Comparison of ENCODE assay signal across 8 cellular contexts in the genomic region with DNA sequence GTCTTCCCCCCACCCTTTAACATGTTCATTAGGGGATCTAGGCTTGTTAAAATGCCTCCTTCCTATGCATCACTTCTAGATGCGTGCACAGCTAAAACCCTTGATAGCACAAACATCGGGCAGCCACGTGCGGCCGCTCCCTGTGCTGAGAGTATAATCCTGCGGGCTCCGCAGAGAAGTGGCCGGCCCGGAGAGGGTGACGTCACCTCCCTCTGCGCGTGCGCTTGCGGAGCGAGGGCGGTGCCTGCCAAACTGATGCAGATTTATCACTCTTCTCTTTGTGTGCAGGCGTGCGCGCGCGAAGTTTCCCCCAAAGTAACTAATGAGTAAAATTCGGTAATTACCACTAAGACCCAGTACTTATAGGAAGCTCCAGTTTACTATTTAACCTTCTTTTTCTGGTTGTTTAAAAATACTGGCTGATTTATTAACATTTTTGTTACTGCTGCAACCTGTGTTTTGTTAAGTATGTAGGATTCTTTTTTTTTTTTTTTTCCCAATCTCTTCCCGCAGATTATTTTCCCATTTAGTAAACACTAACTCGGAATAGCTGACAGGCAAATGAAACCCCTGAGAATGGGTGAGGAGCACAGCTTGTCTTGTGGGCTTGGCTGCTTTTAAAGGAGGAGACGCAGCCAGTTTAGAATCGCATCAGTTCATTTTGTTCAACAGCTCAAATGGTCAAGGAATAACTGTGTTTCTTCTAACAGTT.
DNase-seq lines count a peak whose midpoint lies in the region; ATAC-seq, FAIRE-seq and TF ChIP-seq lines count a peak whose summit lies in the region.

No MANE protein-coding gene starts in this region.

- intact Hi-C loops in colonic mucosa (cut with DNase I) (loop anchor here (10.0 kb wide), 1 partner anchor 120 kb away; a partner anchor contains a TSS), HepG2 (cut with micrococcal nuclease; ENCODE audit: unreplicated experiment) (loop anchor here (1.0 to 2.0 kb wide), 3 partner anchors 52 to 124 kb away; no protein-coding TSS in a partner anchor)

- in situ Hi-C loops in HepG2 (cut with HindIII; ENCODE audit: extremely low pct_ligation_motif_present, low pct_unique_long_range_greater_than_20kb), result loop anchor here (10.0 kb wide), 1 partner anchor 120 kb away; a partner anchor contains a TSS

- no peaks in the 10 kb centered on the region for H3K36me3 ChIP-seq in colonic mucosa
- H3K36me3 ChIP-seq in HepG2 (replicated peaks in 1 of 2; ENCODE audit: control insufficient read depth in 1 of 2, insufficient read depth in 2 of 2, low read length in 2 of 2), result no peaks in the 10 kb centered on the region

- peaks cover 11% of the 10 kb centered on the region for H3K4me1 ChIP-seq in colonic mucosa
- peaks cover 64% of the 10 kb centered on the region for H3K4me1 ChIP-seq in HepG2 (ENCODE audit: insufficient read depth, low read length)

- no peaks in the 10 kb centered on the region for H3K27me3 ChIP-seq in colonic mucosa
- H3K27me3 ChIP-seq in HepG2 (ENCODE audit: control insufficient read depth in 1 of 2, insufficient read depth in 2 of 2, low read length in 2 of 2), result no peaks in the 10 kb centered on the region

- H3K9ac ChIP-seq in colonic mucosa (ENCODE audit: low read depth in 2 of 2, low read length in 2 of 2) (peak overlapping the region in 1 of 2 donors; percentile 21), HepG2 (ENCODE audit: insufficient read depth, low read depth, low read length) (peak overlapping the region; percentile 52)

- BruUV-seq in HepG2 (replicated peaks; lab: Mats Ljungman, UMichigan), result no TSS peak

- H3K9me3 ChIP-seq in colonic mucosa (no peaks in the 10 kb centered on the region), HepG2 (ENCODE audit: low read length) (no peaks in the 10 kb centered on the region)

- TF ChIP-seq CTCF in colonic mucosa (IDR thresholded peaks at IDR 0.05), result no peak
- TF ChIP-seq CTCF in HepG2 (CRISPR knock-in tag; IDR thresholded peaks at IDR 0.05), result no peak

- DNase-seq in Ammon's horn (ENCODE audit: low spot score) (peak; percentile 92), NCI-H2227 (lab: John Stamatoyannopoulos, UW; ENCODE audit: unreplicated experiment) (peak; percentile 95), colonic mucosa (peak; percentile 95), HepG2 (ENCODE audit: low spot score) (peak; percentile 78)
- DNase-seq in activated CD4-positive, alpha-beta T cell treated with anti-CD3 and anti-CD28 coated beads for 48 hours, result peak; percentile 87
- peak; percentile 70 for DNase-seq in stimulated activated CD4-positive, alpha-beta T cell treated with anti-CD3 and anti-CD28 coated beads, Interleukin-4, amount 100 ng/mL, for 4 hours

- H2AFZ ChIP-seq in HepG2 (ENCODE audit: low read length), result no peak overlapping the region

- ATAC-seq in GM19025 (IDR thresholded peaks at IDR 0.05; ENCODE audit: low read depth, unreplicated experiment), result peak; percentile 78
- ATAC-seq in HG03159 (IDR thresholded peaks at IDR 0.05; ENCODE audit: unreplicated experiment), result peak; percentile 90
- ATAC-seq in HepG2, result peak; percentile 97

- CTCF ChIA-PET in HepG2 (lab: Yijun Ruan, JAX; ENCODE audit: low intra/inter-chr PET ratio, low total read pairs), result no interaction called here

- 9% methylated on average over 26 of the region's 26 CpGs for WGBS in HepG2 (ENCODE audit: low lambda C conversion rate)

- H3K27ac ChIP-seq in colonic mucosa (no peak overlapping the region), HepG2 (ENCODE audit: extremely low read length, insufficient read depth, low read length) (no peak overlapping the region)

- POLR2A ChIA-PET in HepG2 (lab: Yijun Ruan, JAX), result interaction anchor here (1.1 kb wide), 1 partner anchor 122 kb away, joined by 3 read pairs; a partner anchor contains a TSS

- peaks cover 86% of the 10 kb centered on the region for H3K79me2 ChIP-seq in HepG2 (ENCODE audit: insufficient read depth, low read length)

- H4K20me1 ChIP-seq in HepG2 (ENCODE audit: insufficient read depth, low read length), result peaks cover 19% of the 10 kb centered on the region

- H3K4me3 ChIP-seq in colonic mucosa (no peak overlapping the region), HepG2 (replicated peaks in 1 of 3; ENCODE audit: insufficient read depth in 1 of 3, low read depth in 2 of 3, low read length in 3 of 3) (peak overlapping the region; percentile 26 to 34 (median 32); a peak in 5 of 6 replicates)

- TF ChIP-seq RAD21 in HepG2 (CRISPR knock-in tag; IDR thresholded peaks at IDR 0.05), result peak; percentile 35; the same call in 1 of the 2 replicates

- TF ChIP-seq EP300 in HepG2 (IDR thresholded peaks at IDR 0.05; ENCODE audit: low read depth in 2 of 2, low read length in 2 of 2), result no peak
- no peak for TF ChIP-seq EP300 in HepG2 (CRISPR knock-in tag; IDR thresholded peaks at IDR 0.05; ENCODE audit: borderline replicate concordance)

- peak overlapping the region; percentile 79 for H3K4me2 ChIP-seq in HepG2 (ENCODE audit: low read depth, low read length)

- peak; percentile 48 to 64; a peak in 3 of 4 replicates for TF ChIP-seq POLR2A in HepG2 (IDR thresholded peaks at IDR 0.05; ENCODE audit: insufficient read depth in 1 of 2, low read depth in 2 of 2, low read length in 2 of 2)

- FAIRE-seq in HepG2 (lab: Jason Lieb, UNC), result peak; percentile 48

TF ChIP-seq in HepG2, 621 proteins besides CTCF, POLR2A, EP300 and RAD21 (continues in another document):
- peak; percentile 80 for TF ChIP-seq FOSL2 (CRISPR knock-in tag; IDR thresholded peaks at IDR 0.05)
- TF ChIP-seq MTF2 (CRISPR knock-in tag; IDR thresholded peaks at IDR 0.05; ENCODE audit: borderline replicate concordance), result no peak
- TF ChIP-seq SAFB2 (CRISPR knock-in tag; IDR thresholded peaks at IDR 0.05; ENCODE audit: borderline replicate concordance, low read depth), result no peak
- no peak for TF ChIP-seq NFYC (CRISPR knock-in tag; IDR thresholded peaks at IDR 0.05)
- TF ChIP-seq TGIF2 (CRISPR knock-in tag; IDR thresholded peaks at IDR 0.05), result 0 out of 2 replicates have a peak, but pooled peaks have one; percentile 61
- TF ChIP-seq, protein P1, sequence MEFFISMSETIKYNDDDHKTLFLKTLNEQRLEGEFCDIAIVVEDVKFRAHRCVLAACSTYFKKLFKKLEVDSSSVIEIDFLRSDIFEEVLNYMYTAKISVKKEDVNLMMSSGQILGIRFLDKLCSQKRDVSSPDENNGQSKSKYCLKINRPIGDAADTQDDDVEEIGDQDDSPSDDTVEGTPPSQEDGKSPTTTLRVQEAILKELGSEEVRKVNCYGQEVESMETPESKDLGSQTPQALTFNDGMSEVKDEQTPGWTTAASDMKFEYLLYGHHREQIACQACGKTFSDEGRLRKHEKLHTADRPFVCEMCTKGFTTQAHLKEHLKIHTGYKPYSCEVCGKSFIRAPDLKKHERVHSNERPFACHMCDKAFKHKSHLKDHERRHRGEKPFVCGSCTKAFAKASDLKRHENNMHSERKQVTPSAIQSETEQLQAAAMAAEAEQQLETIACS (CRISPR knock-in tag; IDR thresholded peaks at IDR 0.05), result no peak
- TF ChIP-seq, protein P2, sequence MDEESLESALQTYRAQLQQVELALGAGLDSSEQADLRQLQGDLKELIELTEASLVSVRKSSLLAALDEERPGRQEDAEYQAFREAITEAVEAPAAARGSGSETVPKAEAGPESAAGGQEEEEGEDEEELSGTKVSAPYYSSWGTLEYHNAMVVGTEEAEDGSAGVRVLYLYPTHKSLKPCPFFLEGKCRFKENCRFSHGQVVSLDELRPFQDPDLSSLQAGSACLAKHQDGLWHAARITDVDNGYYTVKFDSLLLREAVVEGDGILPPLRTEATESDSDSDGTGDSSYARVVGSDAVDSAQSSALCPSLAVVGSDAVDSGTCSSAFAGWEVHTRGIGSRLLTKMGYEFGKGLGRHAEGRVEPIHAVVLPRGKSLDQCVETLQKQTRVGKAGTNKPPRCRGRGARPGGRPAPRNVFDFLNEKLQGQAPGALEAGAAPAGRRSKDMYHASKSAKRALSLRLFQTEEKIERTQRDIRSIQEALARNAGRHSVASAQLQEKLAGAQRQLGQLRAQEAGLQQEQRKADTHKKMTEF (CRISPR knock-in tag; IDR thresholded peaks at IDR 0.05), result peak; percentile 57; the same call in 1 of the 2 replicates
- TF ChIP-seq HIVEP1 (CRISPR knock-in tag; IDR thresholded peaks at IDR 0.05), result no peak
- TF ChIP-seq KMT2A (CRISPR knock-in tag; IDR thresholded peaks at IDR 0.05), result peak; percentile 79
- TF ChIP-seq GATAD2A (CRISPR knock-in tag; IDR thresholded peaks at IDR 0.05), result 0 out of 2 replicates have a peak, but pooled peaks have one; percentile 16
- TF ChIP-seq, protein P3, sequence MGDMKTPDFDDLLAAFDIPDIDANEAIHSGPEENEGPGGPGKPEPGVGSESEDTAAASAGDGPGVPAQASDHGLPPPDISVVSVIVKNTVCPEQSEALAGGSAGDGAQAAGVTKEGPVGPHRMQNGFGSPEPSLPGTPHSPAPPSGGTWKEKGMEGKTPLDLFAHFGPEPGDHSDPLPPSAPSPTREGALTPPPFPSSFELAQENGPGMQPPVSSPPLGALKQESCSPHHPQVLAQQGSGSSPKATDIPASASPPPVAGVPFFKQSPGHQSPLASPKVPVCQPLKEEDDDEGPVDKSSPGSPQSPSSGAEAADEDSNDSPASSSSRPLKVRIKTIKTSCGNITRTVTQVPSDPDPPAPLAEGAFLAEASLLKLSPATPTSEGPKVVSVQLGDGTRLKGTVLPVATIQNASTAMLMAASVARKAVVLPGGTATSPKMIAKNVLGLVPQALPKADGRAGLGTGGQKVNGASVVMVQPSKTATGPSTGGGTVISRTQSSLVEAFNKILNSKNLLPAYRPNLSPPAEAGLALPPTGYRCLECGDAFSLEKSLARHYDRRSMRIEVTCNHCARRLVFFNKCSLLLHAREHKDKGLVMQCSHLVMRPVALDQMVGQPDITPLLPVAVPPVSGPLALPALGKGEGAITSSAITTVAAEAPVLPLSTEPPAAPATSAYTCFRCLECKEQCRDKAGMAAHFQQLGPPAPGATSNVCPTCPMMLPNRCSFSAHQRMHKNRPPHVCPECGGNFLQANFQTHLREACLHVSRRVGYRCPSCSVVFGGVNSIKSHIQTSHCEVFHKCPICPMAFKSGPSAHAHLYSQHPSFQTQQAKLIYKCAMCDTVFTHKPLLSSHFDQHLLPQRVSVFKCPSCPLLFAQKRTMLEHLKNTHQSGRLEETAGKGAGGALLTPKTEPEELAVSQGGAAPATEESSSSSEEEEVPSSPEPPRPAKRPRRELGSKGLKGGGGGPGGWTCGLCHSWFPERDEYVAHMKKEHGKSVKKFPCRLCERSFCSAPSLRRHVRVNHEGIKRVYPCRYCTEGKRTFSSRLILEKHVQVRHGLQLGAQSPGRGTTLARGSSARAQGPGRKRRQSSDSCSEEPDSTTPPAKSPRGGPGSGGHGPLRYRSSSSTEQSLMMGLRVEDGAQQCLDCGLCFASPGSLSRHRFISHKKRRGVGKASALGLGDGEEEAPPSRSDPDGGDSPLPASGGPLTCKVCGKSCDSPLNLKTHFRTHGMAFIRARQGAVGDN (CRISPR knock-in tag; IDR thresholded peaks at IDR 0.05), result peak; percentile 90
- no peak for TF ChIP-seq SOX6 (IDR thresholded peaks at IDR 0.05)
- 0 out of 2 replicates have a peak, but pooled peaks have one; percentile 26 for TF ChIP-seq SOX6 (CRISPR knock-in tag; IDR thresholded peaks at IDR 0.05)
- TF ChIP-seq TBX2 (CRISPR knock-in tag; IDR thresholded peaks at IDR 0.05; ENCODE audit: borderline replicate concordance), result peak; percentile 29; the same call in 1 of the 2 replicates
